ENCODE assay signal across 8 cellular contexts in the genomic region with DNA sequence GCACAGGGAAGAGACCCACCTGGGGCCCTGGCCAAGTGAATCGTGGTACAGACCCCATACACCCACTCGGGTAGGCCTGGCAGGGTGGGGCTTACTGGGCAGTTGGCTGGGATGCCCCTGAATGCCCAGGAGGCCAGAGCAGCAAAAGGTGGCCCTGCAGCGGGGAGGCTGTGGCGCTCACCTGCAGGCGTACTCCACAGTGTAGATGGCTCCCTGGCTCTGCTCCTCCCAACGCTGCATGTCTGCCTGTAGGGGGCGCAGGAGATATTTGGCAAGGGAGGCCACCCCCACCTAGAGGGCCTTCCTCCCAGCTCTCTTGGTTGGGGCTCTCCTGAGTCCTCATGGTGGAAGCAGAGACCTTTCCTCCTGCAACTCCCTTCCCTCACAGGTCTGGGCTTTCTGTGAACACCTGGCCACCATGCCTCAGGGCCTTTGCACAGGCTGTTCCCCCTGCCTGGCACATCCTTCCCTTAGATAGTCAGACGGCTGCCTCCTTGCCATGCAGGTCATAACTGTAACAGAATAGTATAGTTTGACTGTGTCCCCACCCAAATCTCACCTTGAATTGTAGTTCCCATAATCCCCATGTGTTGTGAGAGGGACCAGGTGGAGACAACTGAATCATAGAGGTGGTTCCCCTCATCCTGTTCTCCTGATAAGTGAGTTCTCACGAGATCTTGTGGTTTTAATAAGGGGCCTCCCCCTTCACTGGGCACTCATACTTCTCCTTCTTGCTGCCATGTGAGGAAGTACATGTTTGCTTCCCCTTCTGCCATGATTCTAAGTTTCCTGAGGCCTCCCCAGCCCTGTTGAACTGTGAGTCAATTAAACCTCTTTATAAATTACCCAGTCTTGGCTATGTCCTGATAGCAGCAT. TPM values are rescaled to one million over a fixed set of nuclear protein-coding genes. Genes with fewer than 3 reads are reported as not detected.
DNase-seq lines count a peak whose midpoint lies in the region; ATAC-seq, FAIRE-seq and TF ChIP-seq lines count a peak whose summit lies in the region.

No MANE protein-coding gene starts in this region.

- H3K27ac ChIP-seq in colonic mucosa, result no peak overlapping the region

- no peaks in the 10 kb centered on the region for H3K27me3 ChIP-seq in colonic mucosa

- H3K36me3 ChIP-seq in colonic mucosa, result peaks cover 4% of the 10 kb centered on the region

- intact Hi-C loops in colonic mucosa (cut with DNase I), result no loop called here
- intact Hi-C loops in natural killer cell (cut with micrococcal nuclease), result no loop called here

- no peak overlapping the region for H3K4me3 Mint-ChIP-seq in natural killer cell

- H3K4me3 ChIP-seq in GM12865 (ENCODE audit: low read depth, low read length) (no peak overlapping the region), colonic mucosa (no peak overlapping the region)

- H3K27me3 Mint-ChIP-seq in natural killer cell (ENCODE audit: low read depth in 2 of 2), result no peaks in the 10 kb centered on the region

- TF ChIP-seq CTCF in GM12865 (IDR thresholded peaks at IDR 0.05; ENCODE audit: insufficient read depth, low read depth, low read length, missing control alignments), result peak; percentile 67
- peak; percentile 56 for TF ChIP-seq CTCF in colonic mucosa (IDR thresholded peaks at IDR 0.05)
- TF ChIP-seq CTCF in natural killer cell (IDR thresholded peaks at IDR 0.05), result peak; percentile 63

- H3K4me1 ChIP-seq in colonic mucosa, result peaks cover 9% of the 10 kb centered on the region

- FAIRE-seq in urothelium cell line (lab: Jason Lieb, UNC), result no peak

- ATAC-seq in natural killer cell (peak; percentile 61 to 91 (median 83)), HG02763 (IDR thresholded peaks at IDR 0.05; ENCODE audit: unreplicated experiment) (no peak)

- H3K36me3 Mint-ChIP-seq in natural killer cell, result peaks cover 5% of the 10 kb centered on the region

- DNase-seq in GM12865 (ENCODE audit: low read depth), result peak; percentile 72
- peak; percentile 2 for DNase-seq in NCI-H128 (lab: John Stamatoyannopoulos, UW; ENCODE audit: unreplicated experiment)
- peak; percentile 70 for DNase-seq in activated CD4-positive, CD25-positive, alpha-beta regulatory T cell treated with anti-CD3 and anti-CD28 coated beads, Interleukin-2, amount 50 U/mL, for 72 hours
- peak; percentile 57 for DNase-seq in colonic mucosa
- peak; percentile 36 for DNase-seq in natural killer cell
- peak; percentile 27 for DNase-seq in urothelium cell line (ENCODE audit: low spot score)
- DNase-seq in C1 segment of cervical spinal cord (lab: John Stamatoyannopoulos, UW), result no peak

- peaks cover 28 to 35% of the 10 kb centered on the region in 2 donors for H3K4me1 Mint-ChIP-seq in natural killer cell

- peak overlapping the region in 1 of 2 donors; percentile 23 for H3K27ac Mint-ChIP-seq in natural killer cell

- no peak overlapping the region for H3K9ac ChIP-seq in colonic mucosa (ENCODE audit: low read depth in 2 of 2, low read length in 2 of 2)

- H3K9me3 ChIP-seq in colonic mucosa, result no peaks in the 10 kb centered on the region

- no peaks in the 10 kb centered on the region for H3K9me3 Mint-ChIP-seq in natural killer cell

RNA-seq across cellular contexts. Expression of a gene that starts 5.9 kb away (rescaled TPM):
- total RNA-seq in colonic mucosa (10 to 100 TPM; 27.8 to 27.9 TPM), natural killer cell (10 to 100 TPM; 28.2 to 42.4 (median 33.2) TPM)

RNA-seq across cellular contexts. Expression of a gene that starts 6.0 kb away (rescaled TPM):
- total RNA-seq in colonic mucosa, result 10 to 100 TPM; 57.4 to 70.0 TPM
- total RNA-seq in natural killer cell, result 10 to 100 TPM; 50.1 to 67.5 (median 66.0) TPM

RNA-seq across cellular contexts. Expression of a gene that starts 16.0 kb away (rescaled TPM):
- total RNA-seq in colonic mucosa, result 1 to 10 TPM; 1.5 to 3.9 TPM
- total RNA-seq in natural killer cell, result 1 to 10 TPM; 4.7 to 7.0 (median 5.6) TPM

RNA-seq across cellular contexts. Expression of a gene that starts 17.1 kb away (rescaled TPM):
- total RNA-seq in colonic mucosa (10 to 100 TPM in 1 of 2 donors, 1 to 10 TPM in 1; 8.1 to 29.5 TPM), natural killer cell (10 to 100 TPM; 14.7 to 16.7 (median 16.4) TPM)

RNA-seq across cellular contexts. Expression of a gene that starts 25.7 kb away (rescaled TPM):
- total RNA-seq in colonic mucosa (under 1 TPM in 1 of 2 donors, not detected in 1; 0.05 TPM), natural killer cell (not detected)

Comparison
In these comparisons a context has a peak if more than half of its experiments do, and no peak if none do; other contexts are left out.
1. DNase-seq: peak in GM12865 (single experiment), NCI-H128 (single experiment), activated CD4-positive, CD25-positive, alpha-beta regulatory T cell treated with anti-CD3 and anti-CD28 coated beads, Interleukin-2, amount 50 U/mL, for 72 hours (single experiment), colonic mucosa (single experiment), natural killer cell (single experiment) and urothelium cell line (single experiment); none in C1 segment of cervical spinal cord (0 of 14).
2. Peak in every context shown above with its lines, with median percentiles within 50 percentile points of each other: CTCF ChIP-seq.